13 cellular contexts compared by ENCODE assay signal in genomic region chr7:24917510-24918239, GRCh38.
A peak's percentile ranks its signal among the peaks of the same experiment; 100 is the strongest.
DNase-seq lines count a peak whose midpoint lies in the region; ATAC-seq and TF ChIP-seq lines count a peak whose summit lies in the region.
"Had no signal": no experiment of that assay in that cellular context is flagged by ENCODE, and none has a peak within 500 bp of the region (broad histone marks: within the 10 kb centered on the region; RNA-seq: fewer than 3 reads in every experiment).

No MANE protein-coding gene starts in this region.

- H3K9me3 Mint-ChIP-seq in CD4-positive, CD25-positive, alpha-beta regulatory T cell, result no peaks in the 10 kb centered on the region

- peaks cover 37% of the 10 kb centered on the region for H3K4me1 ChIP-seq in CD4-positive, CD25-positive, alpha-beta regulatory T cell (ENCODE audit: control insufficient read depth, insufficient read depth, low read length, poor library complexity, severe bottlenecking)
- H3K4me1 ChIP-seq in fibroblast of lung (ENCODE audit: control insufficient read depth, extremely low read depth, insufficient read depth, low read length), result peaks cover 16% of the 10 kb centered on the region

- H2AFZ ChIP-seq in fibroblast of lung (ENCODE audit: low read length), result no peak overlapping the region

- H3K79me2 ChIP-seq in fibroblast of lung (ENCODE audit: control insufficient read depth, insufficient read depth, low read length), result peaks cover 56% of the 10 kb centered on the region

- TF ChIP-seq CTCF in fibroblast of lung (conservative IDR thresholded peaks at IDR 0.05 in 1 of 2, IDR thresholded peaks at IDR 0.05 in 1 of 2; ENCODE audit: low read depth in 1 of 2, low read length in 2 of 2), result no peak

- H3K27me3 ChIP-seq in CD4-positive, CD25-positive, alpha-beta regulatory T cell (ENCODE audit: control insufficient read depth, insufficient read depth, low read length), result no peaks in the 10 kb centered on the region
- H3K27me3 ChIP-seq in fibroblast of lung (ENCODE audit: control insufficient read depth, insufficient read depth, low read length) (no peaks in the 10 kb centered on the region), H7 (ENCODE audit: control insufficient read depth, insufficient read depth, low read length) (no peaks in the 10 kb centered on the region)

- H3K4me2 ChIP-seq in fibroblast of lung (ENCODE audit: extremely low read depth, insufficient read depth, low read length), result peak overlapping the region; percentile 33

- no peaks in the 10 kb centered on the region for H3K27me3 Mint-ChIP-seq in CD4-positive, CD25-positive, alpha-beta regulatory T cell

- H3K27ac Mint-ChIP-seq in CD4-positive, CD25-positive, alpha-beta regulatory T cell, result peak overlapping the region in 2 of 3 donors; percentile 5 to 53

- no peak overlapping the region for H3K4me3 Mint-ChIP-seq in CD4-positive, CD25-positive, alpha-beta regulatory T cell

- no peaks in the 10 kb centered on the region for H4K20me1 ChIP-seq in fibroblast of lung (ENCODE audit: control insufficient read depth, extremely low read depth, insufficient read depth, low read length)

- H3K36me3 ChIP-seq in CD4-positive, CD25-positive, alpha-beta regulatory T cell (ENCODE audit: control insufficient read depth, insufficient read depth, low read length), result no peaks in the 10 kb centered on the region
- H3K36me3 ChIP-seq in fibroblast of lung (ENCODE audit: control insufficient read depth, insufficient read depth, low read length) (no peaks in the 10 kb centered on the region), H7 (replicated peaks; ENCODE audit: control insufficient read depth, insufficient read depth, low read length) (no peaks in the 10 kb centered on the region)

- H3K27ac ChIP-seq in CD4-positive, CD25-positive, alpha-beta regulatory T cell (ENCODE audit: insufficient read depth, low read length, poor library complexity, severe bottlenecking), result no peak overlapping the region
- H3K27ac ChIP-seq in fibroblast of lung (ENCODE audit: insufficient read depth, low read length), result no peak overlapping the region

- no peak for ATAC-seq in CD4-positive, CD25-positive, alpha-beta regulatory T cell (ENCODE audit: low read depth in 2 of 2)
- ATAC-seq in GM19395 (IDR thresholded peaks at IDR 0.05; ENCODE audit: unreplicated experiment), result peak; percentile 49
- ATAC-seq in HG03521 (IDR thresholded peaks at IDR 0.05; ENCODE audit: unreplicated experiment), result peak; percentile 55
- no peak for ATAC-seq in GM18858 (IDR thresholded peaks at IDR 0.05; ENCODE audit: unreplicated experiment)
- no peak for ATAC-seq in HG02885 (IDR thresholded peaks at IDR 0.05; ENCODE audit: poor library complexity, unreplicated experiment)

- H3K4me3 ChIP-seq in CD4-positive, CD25-positive, alpha-beta regulatory T cell (ENCODE audit: low read depth, low read length), result no peak overlapping the region
- H3K4me3 ChIP-seq in fibroblast of lung (replicated peaks in 1 of 4; ENCODE audit: control extremely low read depth in 1 of 4, insufficient read depth in 1 of 4, low read depth in 3 of 4, low read length in 4 of 4) (no peak overlapping the region), H7 (ENCODE audit: insufficient read depth, low read depth, low read length) (no peak overlapping the region)

- no peaks in the 10 kb centered on the region for H3K36me3 Mint-ChIP-seq in CD4-positive, CD25-positive, alpha-beta regulatory T cell

- peak in 1 of 3 donors; percentile 28 for DNase-seq in CD4-positive, CD25-positive, alpha-beta regulatory T cell
- DNase-seq in fibroblast of lung (ENCODE audit: low read depth in 2 of 2), result peak; percentile 62 to 94
- DNase-seq in mucosa of gallbladder (ENCODE audit: low spot score), result no peak
- no peak for DNase-seq in H7
- DNase-seq: dermis blood vessel endothelial cell; GDM1; mesendoderm; NCI-H526; stimulated activated CD4-positive, alpha-beta T cell treated with anti-CD3 and anti-CD28 coated beads, Interleukin-4, amount 100 ng/mL, for 24 hours had no signal

- peaks cover 51 to 83% (median 71%) of the 10 kb centered on the region in 4 donors for H3K4me1 Mint-ChIP-seq in CD4-positive, CD25-positive, alpha-beta regulatory T cell

- H3K9me3 ChIP-seq in CD4-positive, CD25-positive, alpha-beta regulatory T cell (ENCODE audit: control insufficient read depth in 2 of 2, low read length in 2 of 2), result no peaks in the 10 kb centered on the region
- no peaks in the 10 kb centered on the region for H3K9me3 ChIP-seq in fibroblast of lung (ENCODE audit: control insufficient read depth, insufficient read depth, low read depth, low read length)

- no peak overlapping the region for H3K9ac ChIP-seq in fibroblast of lung (ENCODE audit: insufficient read depth, low read length)

Comparison
In these comparisons a context has a peak if more than half of its experiments do, and no peak if none do; other contexts are left out.
1. ATAC-seq: peak in GM19395 (single experiment) and HG03521 (single experiment); none in CD4-positive, CD25-positive, alpha-beta regulatory T cell (0 of 2), GM18858 (single experiment) and HG02885 (single experiment).
2. DNase-seq: peak in fibroblast of lung (2 of 2); none in mucosa of gallbladder (single experiment) and H7 (single experiment).